Comparison of ENCODE assay signal across 8 cellular contexts in genomic region chr16:30697264-30698138, GRCh38. TPM values are rescaled to one million over a fixed set of nuclear protein-coding genes. Genes with fewer than 3 reads are reported as not detected.
DNase-seq lines count a peak whose midpoint lies in the region; ATAC-seq and TF ChIP-seq lines count a peak whose summit lies in the region.

No MANE protein-coding gene starts in this region.

- peak overlapping the region; percentile 100 for H3K4me3 Mint-ChIP-seq in activated naive CD8-positive, alpha-beta T cell treated with anti-CD3 and anti-CD28 coated beads, Interleukin-2, amount 10 ng/mL, durations not matched to agents 7 days and 5 days

- peak in 1 of 4 donors; percentile 2 for TF ChIP-seq EP300 in sigmoid colon (IDR thresholded peaks at IDR 0.05)

- H3K4me2 ChIP-seq in MM.1S (ENCODE audit: low read depth, low read length): peak overlapping the region; percentile 92
- peak overlapping the region; percentile 73 for H3K4me2 ChIP-seq in hepatocyte

- peaks cover 8% of the 10 kb centered on the region for H3K36me3 Mint-ChIP-seq in activated naive CD8-positive, alpha-beta T cell treated with anti-CD3 and anti-CD28 coated beads, Interleukin-2, amount 10 ng/mL, durations not matched to agents 7 days and 5 days

- H3K9me3 ChIP-seq in MM.1S (replicated peaks; ENCODE audit: insufficient read depth, low read length): no peaks in the 10 kb centered on the region
- no peaks in the 10 kb centered on the region for H3K9me3 ChIP-seq in hepatocyte (ENCODE audit: low read depth)
- no peaks in the 10 kb centered on the region for H3K9me3 ChIP-seq in sigmoid colon

- H2AFZ ChIP-seq in MM.1S (ENCODE audit: low read length) (peak overlapping the region; percentile 84), hepatocyte (peak overlapping the region; percentile 30)

- H3K4me1 ChIP-seq in MM.1S (ENCODE audit: low read length): peaks cover 19% of the 10 kb centered on the region
- peaks cover 22% of the 10 kb centered on the region for H3K4me1 ChIP-seq in hepatocyte (ENCODE audit: insufficient read depth)
- peaks cover 0 to 32% (median 23%) of the 10 kb centered on the region in 4 donors for H3K4me1 ChIP-seq in sigmoid colon

- POLR2A ChIA-PET in activated naive CD8-positive, alpha-beta T cell treated with anti-CD3 and anti-CD28 coated beads, Interleukin-2, amount 10 ng/mL, durations not matched to agents 7 days and 5 days (lab: Charles Lee): interaction anchor here (0.6 to 4.1 kb wide), 9 partner anchors 36 to 632 kb away, joined by 3 to 49 read pairs (median 3); partner anchors contain the start of genes ALDOA, FBRS, PHKG2 and PRR14

- H3K79me2 ChIP-seq in MM.1S (ENCODE audit: low read length): peaks cover 39% of the 10 kb centered on the region
- peaks cover 37% of the 10 kb centered on the region for H3K79me2 ChIP-seq in hepatocyte

- DNase-seq in NOMO-1 treated with DMSO at 0.1 percent for 48 hours (lab: John Stamatoyannopoulos, UW; ENCODE audit: unreplicated experiment) (peak; percentile 97), NOMO-1 treated with dmso at 0.1 percent for 144 hours (lab: John Stamatoyannopoulos, UW; ENCODE audit: unreplicated experiment) (no peak), MM.1S (peak; percentile 96), hepatocyte (ENCODE audit: low spot score) (no peak), sigmoid colon (peak; percentile 99), NCI-H1930 (lab: John Stamatoyannopoulos, UW) (no peak)
- DNase-seq in activated naive CD8-positive, alpha-beta T cell treated with anti-CD3 and anti-CD28 coated beads, Interleukin-2, amount 10 ng/mL, durations not matched to agents 7 days and 5 days: no peak

- peaks cover 10% of the 10 kb centered on the region for H4K20me1 ChIP-seq in MM.1S (ENCODE audit: insufficient read depth, low read length)
- peaks cover 29% of the 10 kb centered on the region for H4K20me1 ChIP-seq in hepatocyte (ENCODE audit: insufficient read depth, poor library complexity, severe bottlenecking)

- H3K27me3 ChIP-seq in MM.1S (replicated peaks; ENCODE audit: insufficient read depth, low read length): no peaks in the 10 kb centered on the region
- H3K27me3 ChIP-seq in hepatocyte: no peaks in the 10 kb centered on the region
- H3K27me3 ChIP-seq in sigmoid colon: no peaks in the 10 kb centered on the region

- TF ChIP-seq CTCF in MM.1S (IDR thresholded peaks at IDR 0.05; ENCODE audit: low read length) (no peak), hepatocyte (IDR thresholded peaks at IDR 0.05; ENCODE audit: poor library complexity) (no peak), sigmoid colon (IDR thresholded peaks at IDR 0.05) (no peak)

- WGBS in hepatocyte (ENCODE audit: low lambda C conversion rate, missing lambda C conversion rate): 9% methylated on average over 23 of the region's 26 CpGs
- 8 to 12% methylated on average over 26 of the region's 26 CpGs for WGBS in sigmoid colon, 2 donors

- intact Hi-C loops in sigmoid colon (cut with DNase I): loop anchor here (1.0 to 5.0 kb wide), 3 partner anchors 38 to 225 kb away; partner anchors contain the start of genes FBXL19 and PHKG2

- H3F3A ChIP-seq in MM.1S (ENCODE audit: insufficient read depth, low read length): peaks cover 11% of the 10 kb centered on the region; the same call in 1 of the 2 replicates

- H3K9ac ChIP-seq in MM.1S (ENCODE audit: low read length): peak overlapping the region; percentile 100

- peak overlapping the region; percentile 97 for H3K4me3 ChIP-seq in MM.1S (ENCODE audit: low read length)
- peak overlapping the region; percentile 16 for H3K4me3 ChIP-seq in hepatocyte
- H3K4me3 ChIP-seq in sigmoid colon: peak overlapping the region; percentile 92 to 100 (median 100)

- no peaks in the 10 kb centered on the region for H3K9me3 Mint-ChIP-seq in activated naive CD8-positive, alpha-beta T cell treated with anti-CD3 and anti-CD28 coated beads, Interleukin-2, amount 10 ng/mL, durations not matched to agents 7 days and 5 days

- H3K27ac ChIP-seq in MM.1S (ENCODE audit: low read length) (peak overlapping the region; percentile 99; the same call in 1 of the 2 replicates), hepatocyte (peak overlapping the region; percentile 99), sigmoid colon (peak overlapping the region; percentile 97 to 100 (median 100))

- H3K9me2 ChIP-seq in MM.1S (replicated peaks; ENCODE audit: insufficient read depth, low read length) (no peaks in the 10 kb centered on the region), hepatocyte (replicated peaks; ENCODE audit: insufficient read depth) (no peaks in the 10 kb centered on the region)

- H3K27me3 Mint-ChIP-seq in activated naive CD8-positive, alpha-beta T cell treated with anti-CD3 and anti-CD28 coated beads, Interleukin-2, amount 10 ng/mL, durations not matched to agents 7 days and 5 days: no peaks in the 10 kb centered on the region

- TF ChIP-seq POLR2A in sigmoid colon (IDR thresholded peaks at IDR 0.05): peak in 1 of 2 donors; percentile 58

- H3K36me3 ChIP-seq in MM.1S (replicated peaks; ENCODE audit: insufficient read depth, low read length): peaks cover 14% of the 10 kb centered on the region
- H3K36me3 ChIP-seq in hepatocyte (replicated peaks; ENCODE audit: insufficient read depth, low read depth): no peaks in the 10 kb centered on the region
- H3K36me3 ChIP-seq in sigmoid colon: peaks cover 8 to 24% (median 20%) of the 10 kb centered on the region in 4 donors

- ATAC-seq in GM21825 (IDR thresholded peaks at IDR 0.05; ENCODE audit: unreplicated experiment): peak; percentile 85
- ATAC-seq in activated naive CD8-positive, alpha-beta T cell treated with anti-CD3 and anti-CD28 coated beads, Interleukin-2, amount 10 ng/mL, durations not matched to agents 7 days and 5 days (ENCODE audit: low read depth): peak; percentile 87

- H3K27ac Mint-ChIP-seq in activated naive CD8-positive, alpha-beta T cell treated with anti-CD3 and anti-CD28 coated beads, Interleukin-2, amount 10 ng/mL, durations not matched to agents 7 days and 5 days: peak overlapping the region; percentile 99

- H3K4me1 Mint-ChIP-seq in activated naive CD8-positive, alpha-beta T cell treated with anti-CD3 and anti-CD28 coated beads, Interleukin-2, amount 10 ng/mL, durations not matched to agents 7 days and 5 days: peaks cover 36% of the 10 kb centered on the region

RNA-seq across cellular contexts. Expression of gene SRCAP, which starts 1.5 kb away (rescaled TPM):
- total RNA-seq in activated naive CD8-positive, alpha-beta T cell treated with anti-CD3 and anti-CD28 coated beads, Interleukin-2, amount 10 ng/mL, durations not matched to agents 7 days and 5 days: 10 to 100 TPM; 89.4 to 92.2 TPM
- total RNA-seq in hepatocyte (9.6 and 15.3 TPM in 2 replicates), sigmoid colon (10 to 100 TPM; 13.2 to 39.1 (median 23.4) TPM)
- polyA plus RNA-seq in hepatocyte (29.3 and 33.6 TPM in 2 replicates), sigmoid colon (10 to 100 TPM in 1 of 3 donors, 1 to 10 TPM in 2; 2.4 to 37.3 (median 9.0) TPM)

RNA-seq across cellular contexts. Expression of gene FBRS, which starts 39.3 kb away (rescaled TPM):
- 100 to 1,000 TPM; 140 to 143 TPM for total RNA-seq in activated naive CD8-positive, alpha-beta T cell treated with anti-CD3 and anti-CD28 coated beads, Interleukin-2, amount 10 ng/mL, durations not matched to agents 7 days and 5 days
- total RNA-seq in hepatocyte: 18.5 and 22.9 TPM in 2 replicates
- polyA plus RNA-seq in hepatocyte: 22.1 and 25.5 TPM in 2 replicates
- 10 to 100 TPM; 12.5 to 29.6 (median 22.7) TPM for total RNA-seq in sigmoid colon
- polyA plus RNA-seq in sigmoid colon: 10 to 100 TPM; 26.4 to 61.6 (median 30.0) TPM

RNA-seq across cellular contexts. Expression of gene PRR14, which starts 46.7 kb away (rescaled TPM):
- total RNA-seq in activated naive CD8-positive, alpha-beta T cell treated with anti-CD3 and anti-CD28 coated beads, Interleukin-2, amount 10 ng/mL, durations not matched to agents 7 days and 5 days: 10 to 100 TPM; 89.7 to 97.1 TPM
- 6.6 and 8.1 TPM in 2 replicates for total RNA-seq in hepatocyte
- 18.7 and 20.0 TPM in 2 replicates for polyA plus RNA-seq in hepatocyte
- 10 to 100 TPM; 20.8 to 37.5 (median 29.4) TPM for total RNA-seq in sigmoid colon
- 10 to 100 TPM; 28.8 to 51.4 (median 38.4) TPM for polyA plus RNA-seq in sigmoid colon

RNA-seq across cellular contexts. Expression of gene PHKG2, which starts 50.7 kb away (rescaled TPM):
- 10 to 100 TPM; 48.2 to 48.9 TPM for total RNA-seq in activated naive CD8-positive, alpha-beta T cell treated with anti-CD3 and anti-CD28 coated beads, Interleukin-2, amount 10 ng/mL, durations not matched to agents 7 days and 5 days
- total RNA-seq in hepatocyte (27.5 and 28.0 TPM in 2 replicates), sigmoid colon (10 to 100 TPM; 20.1 to 28.5 (median 23.7) TPM)
- polyA plus RNA-seq in hepatocyte (39.5 and 45.6 TPM in 2 replicates), sigmoid colon (10 to 100 TPM; 19.2 to 45.0 (median 23.8) TPM)

Comparison
In these comparisons a context has a peak if more than half of its experiments do, and no peak if none do; other contexts are left out.
1. DNase-seq: peak in NOMO-1 treated with DMSO at 0.1 percent for 48 hours (single experiment), MM.1S (single experiment) and sigmoid colon (single experiment); none in NOMO-1 treated with dmso at 0.1 percent for 144 hours (single experiment), activated naive CD8-positive, alpha-beta T cell treated with anti-CD3 and anti-CD28 coated beads, Interleukin-2, amount 10 ng/mL, durations not matched to agents 7 days and 5 days (single experiment), hepatocyte (single experiment) and NCI-H1930 (0 of 2).
2. H3K4me3 ChIP-seq: peak in every context shown above with its lines; median percentile 100 in sigmoid colon; 97 in MM.1S; 16 in hepatocyte.
3. Peak in every context shown above with its lines, with median percentiles within 50 percentile points of each other: H3K27ac ChIP-seq.